14 cellular contexts compared by ENCODE assay signal in the genomic region with DNA sequence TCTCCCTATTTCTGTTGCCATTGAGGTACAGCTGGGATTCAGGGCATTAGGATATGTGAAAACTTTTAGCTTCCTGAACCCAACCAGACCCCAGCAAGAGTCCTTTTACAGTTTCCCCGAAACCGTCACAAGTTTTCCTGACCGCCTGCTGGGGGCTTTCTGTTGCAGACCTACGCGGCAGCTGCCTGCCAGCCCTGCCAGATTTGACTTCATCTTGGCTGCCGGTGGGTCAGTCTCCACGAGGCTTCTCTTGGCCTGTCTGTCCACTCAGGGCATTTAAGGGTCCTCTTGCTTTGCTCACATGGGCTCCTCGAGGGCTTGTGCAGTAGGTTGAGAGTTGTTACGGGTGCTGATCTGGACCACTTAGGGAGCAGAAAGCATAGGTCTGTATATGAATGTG.
"Had no signal": no experiment of that assay in that cellular context is flagged by ENCODE, and none has a peak within 500 bp of the region (broad histone marks: within the 10 kb centered on the region; RNA-seq: fewer than 3 reads in every experiment).

No MANE protein-coding gene starts in this region.

- H3K27ac ChIP-seq: adrenal gland, pancreas, transverse colon had no signal

- H3K27me3 ChIP-seq: adrenal gland, left lung, pancreas, transverse colon had no signal

- H3K36me3 ChIP-seq: left lung, pancreas, transverse colon had no signal

- H3K9me3 ChIP-seq: adrenal gland, left lung, pancreas, transverse colon had no signal

- H3K27ac Mint-ChIP-seq: activated CD4-positive, alpha-beta T cell treated with anti-CD3 and anti-CD28 coated beads, Interleukin-2, amount 10 ng/mL, durations not matched to agents 7 days and 5 days; activated naive CD4-positive, alpha-beta T cell treated with anti-CD3 and anti-CD28 coated beads, Interleukin-2, amount 10 ng/mL, durations not matched to agents 7 days and 5 days; activated T-helper 2 cell treated with anti-CD3 and anti-CD28 coated beads, Interferon-gamma antibody, Interleukin-2, Interleukin-4, amounts not matched to agents 10 μg/mL and 5 μg/mL and 100 μg/mL, durations not matched to agents 14 hours and 24 hours and 36 hours had no signal

- DNase-seq: activated CD4-positive, alpha-beta T cell treated with anti-CD3 and anti-CD28 coated beads, Interleukin-2, amount 10 ng/mL, durations not matched to agents 7 days and 5 days; activated naive CD4-positive, alpha-beta T cell treated with anti-CD3 and anti-CD28 coated beads, Interleukin-2, amount 10 ng/mL, durations not matched to agents 7 days and 5 days; caudate nucleus; glutamatergic neuron; left lung; mesenchymal stem cell; pancreas; stimulated activated CD4-positive, alpha-beta T cell treated with anti-CD3 and anti-CD28 coated beads, Interleukin-15, amount 100 ng/mL, for 24 hours; stimulated activated CD4-positive, alpha-beta T cell treated with anti-CD3 and anti-CD28 coated beads, Interleukin-4, amount 100 ng/mL, for 4 hours; transverse colon had no signal

- ATAC-seq: esophagus mucosa, SK-N-SH treated with all-trans-retinoic acid at 6 μM for 48 hours had no signal

- H3K9me3 Mint-ChIP-seq: activated naive CD4-positive, alpha-beta T cell treated with anti-CD3 and anti-CD28 coated beads, Interleukin-2, amount 10 ng/mL, durations not matched to agents 7 days and 5 days; activated T-helper 2 cell treated with anti-CD3 and anti-CD28 coated beads, Interferon-gamma antibody, Interleukin-2, Interleukin-4, amounts not matched to agents 10 μg/mL and 5 μg/mL and 100 μg/mL, durations not matched to agents 14 hours and 24 hours and 36 hours had no signal

- H3K4me3 ChIP-seq: adrenal gland, left lung, pancreas, transverse colon had no signal

- H3K27me3 Mint-ChIP-seq: activated CD4-positive, alpha-beta T cell treated with anti-CD3 and anti-CD28 coated beads, Interleukin-2, amount 10 ng/mL, durations not matched to agents 7 days and 5 days; activated naive CD4-positive, alpha-beta T cell treated with anti-CD3 and anti-CD28 coated beads, Interleukin-2, amount 10 ng/mL, durations not matched to agents 7 days and 5 days had no signal

- H3K4me3 Mint-ChIP-seq: activated CD4-positive, alpha-beta T cell treated with anti-CD3 and anti-CD28 coated beads, Interleukin-2, amount 10 ng/mL, durations not matched to agents 7 days and 5 days; activated naive CD4-positive, alpha-beta T cell treated with anti-CD3 and anti-CD28 coated beads, Interleukin-2, amount 10 ng/mL, durations not matched to agents 7 days and 5 days had no signal
